Comparison of ENCODE assay signal across 16 cellular contexts in the genomic region with DNA sequence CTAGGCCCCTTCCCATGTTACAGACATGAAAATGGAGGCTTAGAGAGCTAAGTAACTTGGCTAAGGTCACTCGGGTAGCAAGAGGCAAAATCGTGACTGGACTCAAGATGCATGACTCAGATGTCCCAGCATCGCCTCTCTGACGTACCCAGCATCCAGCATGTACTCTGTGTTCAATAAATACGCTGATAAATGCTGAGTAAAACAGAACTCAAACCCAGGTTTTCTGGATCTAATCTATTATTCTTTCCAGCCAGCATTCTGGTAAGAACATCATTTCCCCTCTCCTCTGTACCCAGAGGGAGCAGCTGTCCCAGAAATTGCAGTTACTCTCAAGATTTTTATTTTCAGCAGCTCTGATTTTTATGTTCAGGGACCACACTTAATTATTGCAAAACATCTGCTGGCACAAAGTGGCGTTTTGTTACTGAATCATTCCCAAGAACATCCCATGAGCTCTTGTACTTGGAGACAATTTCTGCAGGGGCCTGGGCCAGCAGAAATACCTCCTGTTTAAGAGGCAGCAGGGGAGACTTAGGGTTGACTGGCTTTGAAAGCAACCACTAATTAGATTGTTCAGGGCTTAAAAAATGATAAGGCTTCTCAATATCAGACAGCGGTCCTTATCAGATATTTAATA.
DNase-seq lines count a peak whose midpoint lies in the region; ATAC-seq, FAIRE-seq and TF ChIP-seq lines count a peak whose summit lies in the region.
"Had no signal": no experiment of that assay in that cellular context is flagged by ENCODE, and none has a peak within 500 bp of the region (broad histone marks: within the 10 kb centered on the region; RNA-seq: fewer than 3 reads in every experiment).

No MANE protein-coding gene starts in this region.

- no peak for TF ChIP-seq EP300 in upper lobe of left lung (IDR thresholded peaks at IDR 0.05)

- intact Hi-C loops in breast epithelium (cut with DNase I; ENCODE audit: low total_unique reads), result no loop called here
- intact Hi-C loops in heart left ventricle (cut with DNase I), result no loop called here
- intact Hi-C loops in posterior vena cava (cut with DNase I), result no loop called here

- WGBS in heart left ventricle, 4 donors, result 59 to 71% (median 64%) methylated on average over 7 of the region's 7 CpGs
- 64 to 72% methylated on average over 7 of the region's 7 CpGs for WGBS in upper lobe of left lung, 2 donors

- H3K9me3 ChIP-seq in breast epithelium (no peaks in the 10 kb centered on the region), heart left ventricle (no peaks in the 10 kb centered on the region), upper lobe of left lung (no peaks in the 10 kb centered on the region)
- H3K9me3 ChIP-seq: thoracic aorta had no signal

- TF ChIP-seq POLR2A in breast epithelium (IDR thresholded peaks at IDR 0.05) (no peak), heart left ventricle (IDR thresholded peaks at IDR 0.05) (no peak), upper lobe of left lung (IDR thresholded peaks at IDR 0.05) (no peak)

- H3K27ac ChIP-seq in breast epithelium, result peak overlapping the region; percentile 80 to 94
- H3K27ac ChIP-seq in heart left ventricle, result peak overlapping the region in 8 of 12 donors; percentile 20 to 71 (median 54)
- peak overlapping the region; percentile 24 to 57 (median 40) for H3K27ac ChIP-seq in upper lobe of left lung
- H3K27ac ChIP-seq: RWPE1 had no signal

- TF ChIP-seq CTCF in breast epithelium (IDR thresholded peaks at IDR 0.05), result no peak
- TF ChIP-seq CTCF in heart left ventricle (IDR thresholded peaks at IDR 0.05), result no peak
- TF ChIP-seq CTCF in upper lobe of left lung (IDR thresholded peaks at IDR 0.05), result no peak

- CTCF ChIA-PET in HEK293T (lab: Yijun Ruan, JAX), result no interaction called here

- H3K27me3 ChIP-seq in breast epithelium (no peaks in the 10 kb centered on the region), heart left ventricle (peaks cover 0 to 17% (median 0%) of the 10 kb centered on the region in 9 donors), upper lobe of left lung (no peaks in the 10 kb centered on the region)

- no peaks in the 10 kb centered on the region for H3K36me3 ChIP-seq in breast epithelium
- no peaks in the 10 kb centered on the region for H3K36me3 ChIP-seq in heart left ventricle
- H3K36me3 ChIP-seq in upper lobe of left lung, result no peaks in the 10 kb centered on the region
- H3K36me3 ChIP-seq: thoracic aorta had no signal

- no peaks in the 10 kb centered on the region for H3K4me1 ChIP-seq in breast epithelium
- no peaks in the 10 kb centered on the region for H3K4me1 ChIP-seq in heart left ventricle
- no peaks in the 10 kb centered on the region for H3K4me1 ChIP-seq in upper lobe of left lung

- peak in 1 of 2 donors; percentile 33 for DNase-seq in breast epithelium (ENCODE audit: low spot score in 2 of 2)
- DNase-seq in heart left ventricle, result peak in 2 of 5 donors; percentile 55 to 57
- peak; percentile 83 for DNase-seq in posterior vena cava (ENCODE audit: low spot score)
- DNase-seq in upper lobe of left lung, result no peak
- no peak for DNase-seq in stimulated activated CD4-positive, alpha-beta T cell treated with anti-CD3 and anti-CD28 coated beads, Interleukin-2, amount 100 ng/mL, for 24 hours
- DNase-seq in HEK293T (ENCODE audit: extremely low spot score), result no peak
- DNase-seq in HTR-8/SVneo (ENCODE audit: insufficient read length, low spot score), result no peak
- no peak for DNase-seq in NCI-H510A treated with DMSO at 0.1 percent for 48 hours (lab: John Stamatoyannopoulos, UW)
- DNase-seq: activated B cell treated with CpG ODN at 0.5 μM for 24 hours; activated naive CD4-positive, alpha-beta T cell treated with anti-CD3 and anti-CD28 coated beads for 36 hours; NCI-H187; NCI-H774 had no signal

- H3K4me3 ChIP-seq in breast epithelium, result no peak overlapping the region
- H3K4me3 ChIP-seq in heart left ventricle, result no peak overlapping the region
- no peak overlapping the region for H3K4me3 ChIP-seq in upper lobe of left lung
- H3K4me3 ChIP-seq: GM12878, thoracic aorta had no signal

- peak; percentile 73 to 90 (median 87) for ATAC-seq in heart left ventricle
- ATAC-seq in upper lobe of left lung (ENCODE audit: low FRiP score in 2 of 2), result peak in 1 of 2 donors; percentile 89
- ATAC-seq: GM12878, left lobe of liver had no signal

- no peak for FAIRE-seq in HTR-8/SVneo (lab: Jason Lieb, UNC)
- FAIRE-seq: GM12878 had no signal

- POLR2A ChIA-PET in HEK293T (lab: Yijun Ruan, JAX), result no interaction called here

TF ChIP-seq in HEK293T, 16 proteins besides CTCF, POLR2A, EP300 and RAD21:
- TF ChIP-seq L3MBTL2 (conservative IDR thresholded peaks at IDR 0.05) (no peak), LEF1 (IDR thresholded peaks at IDR 0.05; ENCODE audit: borderline replicate concordance) (no peak), HDGF (IDR thresholded peaks at IDR 0.05; ENCODE audit: borderline replicate concordance) (no peak), TARDBP (IDR thresholded peaks at IDR 0.05) (no peak), ELF4 (IDR thresholded peaks at IDR 0.05) (no peak), SUZ12 (IDR thresholded peaks at IDR 0.05) (no peak), ZNF384 (IDR thresholded peaks at IDR 0.05) (no peak), ARNT (IDR thresholded peaks at IDR 0.05) (no peak)
